Comparison of ENCODE assay signal across 1 cellular context in the genomic region with DNA sequence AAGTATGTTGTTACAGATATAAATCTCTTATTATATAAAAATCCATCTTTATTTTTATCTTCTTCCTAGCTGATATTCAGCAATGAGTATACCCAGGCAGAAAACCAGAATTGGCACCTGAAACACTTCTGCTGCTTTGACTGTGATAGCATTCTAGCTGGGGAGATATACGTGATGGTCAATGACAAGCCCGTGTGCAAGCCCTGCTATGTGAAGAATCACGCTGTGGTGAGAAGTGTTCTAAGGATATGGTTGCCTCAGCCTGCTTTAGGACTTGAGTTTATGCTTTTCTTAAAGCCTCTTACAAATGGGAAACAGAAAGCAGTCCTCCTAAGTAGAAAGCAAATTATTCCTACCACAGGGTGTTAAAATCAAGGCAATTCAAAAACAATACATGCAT.
TF ChIP-seq lines count a peak whose summit lies in the region.

No MANE protein-coding gene starts in this region.

TF ChIP-seq in K562, 482 proteins besides CTCF, POLR2A, EP300 and RAD21:
- TF ChIP-seq BHLHE40 (IDR thresholded peaks at IDR 0.05; ENCODE audit: low read length) (no peak), CBX8 (IDR thresholded peaks at IDR 0.05; ENCODE audit: borderline replicate concordance, extremely low read depth, low read depth, low read length, poor library complexity, severe bottlenecking) (no peak), SAFB (IDR thresholded peaks at IDR 0.05; ENCODE audit: borderline replicate concordance, low read depth, low read length) (no peak), GABPB2 (CRISPR knock-in tag; conservative IDR thresholded peaks at IDR 0.05) (no peak), GABPA (tag; conservative IDR thresholded peaks at IDR 0.05; ENCODE audit: low read depth) (no peak), NR2C1 (IDR thresholded peaks at IDR 0.05) (no peak), NR2C1 (tag; IDR thresholded peaks at IDR 0.05) (no peak), ZNF311 (CRISPR knock-in tag; IDR thresholded peaks at IDR 0.05) (no peak), PHTF2 (CRISPR knock-in tag; IDR thresholded peaks at IDR 0.05) (no peak), GABPB1 (CRISPR knock-in tag; IDR thresholded peaks at IDR 0.05) (no peak)
- TF ChIP-seq, protein P1, sequence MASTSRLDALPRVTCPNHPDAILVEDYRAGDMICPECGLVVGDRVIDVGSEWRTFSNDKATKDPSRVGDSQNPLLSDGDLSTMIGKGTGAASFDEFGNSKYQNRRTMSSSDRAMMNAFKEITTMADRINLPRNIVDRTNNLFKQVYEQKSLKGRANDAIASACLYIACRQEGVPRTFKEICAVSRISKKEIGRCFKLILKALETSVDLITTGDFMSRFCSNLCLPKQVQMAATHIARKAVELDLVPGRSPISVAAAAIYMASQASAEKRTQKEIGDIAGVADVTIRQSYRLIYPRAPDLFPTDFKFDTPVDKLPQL (IDR thresholded peaks at IDR 0.05; ENCODE audit: extremely low read depth, insufficient read length), result no peak
- TF ChIP-seq, protein P2, sequence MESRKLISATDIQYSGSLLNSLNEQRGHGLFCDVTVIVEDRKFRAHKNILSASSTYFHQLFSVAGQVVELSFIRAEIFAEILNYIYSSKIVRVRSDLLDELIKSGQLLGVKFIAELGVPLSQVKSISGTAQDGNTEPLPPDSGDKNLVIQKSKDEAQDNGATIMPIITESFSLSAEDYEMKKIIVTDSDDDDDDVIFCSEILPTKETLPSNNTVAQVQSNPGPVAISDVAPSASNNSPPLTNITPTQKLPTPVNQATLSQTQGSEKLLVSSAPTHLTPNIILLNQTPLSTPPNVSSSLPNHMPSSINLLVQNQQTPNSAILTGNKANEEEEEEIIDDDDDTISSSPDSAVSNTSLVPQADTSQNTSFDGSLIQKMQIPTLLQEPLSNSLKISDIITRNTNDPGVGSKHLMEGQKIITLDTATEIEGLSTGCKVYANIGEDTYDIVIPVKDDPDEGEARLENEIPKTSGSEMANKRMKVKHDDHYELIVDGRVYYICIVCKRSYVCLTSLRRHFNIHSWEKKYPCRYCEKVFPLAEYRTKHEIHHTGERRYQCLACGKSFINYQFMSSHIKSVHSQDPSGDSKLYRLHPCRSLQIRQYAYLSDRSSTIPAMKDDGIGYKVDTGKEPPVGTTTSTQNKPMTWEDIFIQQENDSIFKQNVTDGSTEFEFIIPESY (CRISPR knock-in tag; IDR thresholded peaks at IDR 0.05), result no peak
- TF ChIP-seq, protein P3, sequence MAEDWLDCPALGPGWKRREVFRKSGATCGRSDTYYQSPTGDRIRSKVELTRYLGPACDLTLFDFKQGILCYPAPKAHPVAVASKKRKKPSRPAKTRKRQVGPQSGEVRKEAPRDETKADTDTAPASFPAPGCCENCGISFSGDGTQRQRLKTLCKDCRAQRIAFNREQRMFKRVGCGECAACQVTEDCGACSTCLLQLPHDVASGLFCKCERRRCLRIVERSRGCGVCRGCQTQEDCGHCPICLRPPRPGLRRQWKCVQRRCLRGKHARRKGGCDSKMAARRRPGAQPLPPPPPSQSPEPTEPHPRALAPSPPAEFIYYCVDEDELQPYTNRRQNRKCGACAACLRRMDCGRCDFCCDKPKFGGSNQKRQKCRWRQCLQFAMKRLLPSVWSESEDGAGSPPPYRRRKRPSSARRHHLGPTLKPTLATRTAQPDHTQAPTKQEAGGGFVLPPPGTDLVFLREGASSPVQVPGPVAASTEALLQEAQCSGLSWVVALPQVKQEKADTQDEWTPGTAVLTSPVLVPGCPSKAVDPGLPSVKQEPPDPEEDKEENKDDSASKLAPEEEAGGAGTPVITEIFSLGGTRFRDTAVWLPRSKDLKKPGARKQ (CRISPR knock-in tag; IDR thresholded peaks at IDR 0.05), result no peak
TF ChIP-seq in K562: peak in this region for 0.
